In genomic region chr11:74739546-74740270, GRCh38 we compare ENCODE assay signal across 8 cellular contexts. TPM values are rescaled to one million over a fixed set of nuclear protein-coding genes. Genes with fewer than 3 reads are reported as not detected.
A peak's percentile ranks its signal among the peaks of the same experiment; 100 is the strongest.
DNase-seq lines count a peak whose midpoint lies in the region; ATAC-seq and TF ChIP-seq lines count a peak whose summit lies in the region.

No MANE protein-coding gene starts in this region.

- no peak overlapping the region for H3K27ac ChIP-seq in cardiac muscle cell

- H3K36me3 Mint-ChIP-seq in Calu3 (ENCODE audit: insufficient read depth, unreplicated experiment) = no peaks in the 10 kb centered on the region
- H3K36me3 Mint-ChIP-seq in HFFc6 (ENCODE audit: low read depth) = no peaks in the 10 kb centered on the region
- H3K36me3 Mint-ChIP-seq in activated naive CD8-positive, alpha-beta T cell treated with anti-CD3 and anti-CD28 coated beads for 36 hours = no peaks in the 10 kb centered on the region

- BruUV-seq in Calu3 (replicated peaks; lab: Mats Ljungman, UMichigan) = no TSS peak

- ATAC-seq in HG03108 (IDR thresholded peaks at IDR 0.05; ENCODE audit: unreplicated experiment) (no peak), HG03196 (IDR thresholded peaks at IDR 0.05; ENCODE audit: unreplicated experiment) (no peak)

- H3K27ac Mint-ChIP-seq in Calu3 (ENCODE audit: unreplicated experiment) (no peak overlapping the region), HFFc6 (no peak overlapping the region)
- H3K27ac Mint-ChIP-seq in activated naive CD8-positive, alpha-beta T cell treated with anti-CD3 and anti-CD28 coated beads for 36 hours = no peak overlapping the region

- H3K27me3 ChIP-seq in cardiac muscle cell = peaks cover 13% of the 10 kb centered on the region

- DNase-seq in Calu3 = peak; percentile 64
- DNase-seq in HFFc6 = peak; percentile 63
- peak; percentile 94 for DNase-seq in OCI-M1 (lab: John Stamatoyannopoulos, UW)
- peak; percentile 40 for DNase-seq in activated naive CD8-positive, alpha-beta T cell treated with anti-CD3 and anti-CD28 coated beads for 36 hours
- peak; percentile 68 to 79 for DNase-seq in cardiac muscle cell (ENCODE audit: low read depth in 1 of 2, low spot score in 1 of 2)
- DNase-seq in retina = peak; percentile 59

- H3K27me3 Mint-ChIP-seq in Calu3 (ENCODE audit: unreplicated experiment) = peaks cover 47% of the 10 kb centered on the region
- peaks cover 16% of the 10 kb centered on the region for H3K27me3 Mint-ChIP-seq in HFFc6 (ENCODE audit: insufficient read depth)
- H3K27me3 Mint-ChIP-seq in activated naive CD8-positive, alpha-beta T cell treated with anti-CD3 and anti-CD28 coated beads for 36 hours = peaks cover 25% of the 10 kb centered on the region

- CTCF ChIA-PET in Calu3 (lab: Charles Lee) = interaction anchor here (0.7 to 1.9 kb wide), 5 partner anchors 9 to 67 kb away, joined by 3 to 27 read pairs (median 6); partner anchors contain the start of gene RNF169

- no peak overlapping the region for H3K4me3 ChIP-seq in cardiac muscle cell

- no peaks in the 10 kb centered on the region for H3K4me1 Mint-ChIP-seq in Calu3 (ENCODE audit: low read depth, unreplicated experiment)
- peaks cover 4% of the 10 kb centered on the region; the same call in 1 of the 2 replicates for H3K4me1 Mint-ChIP-seq in HFFc6 (ENCODE audit: low read depth)
- H3K4me1 Mint-ChIP-seq in activated naive CD8-positive, alpha-beta T cell treated with anti-CD3 and anti-CD28 coated beads for 36 hours = peaks cover 8% of the 10 kb centered on the region

- H3K9me3 ChIP-seq in cardiac muscle cell (ENCODE audit: low read depth) = no peaks in the 10 kb centered on the region

- no peaks in the 10 kb centered on the region for H3K36me3 ChIP-seq in cardiac muscle cell

- no peaks in the 10 kb centered on the region for H3K9me3 Mint-ChIP-seq in Calu3 (ENCODE audit: low read depth, unreplicated experiment)
- no peaks in the 10 kb centered on the region for H3K9me3 Mint-ChIP-seq in HFFc6
- no peaks in the 10 kb centered on the region for H3K9me3 Mint-ChIP-seq in activated naive CD8-positive, alpha-beta T cell treated with anti-CD3 and anti-CD28 coated beads for 36 hours

- TF ChIP-seq CTCF in Calu3 (IDR thresholded peaks at IDR 0.05; ENCODE audit: unreplicated experiment) = peak; percentile 83
- TF ChIP-seq CTCF in HFFc6 (IDR thresholded peaks at IDR 0.05) = peak; percentile 97
- peak; percentile 94 for TF ChIP-seq CTCF in cardiac muscle cell (IDR thresholded peaks at IDR 0.05; ENCODE audit: low read depth, low read length)

- H3K4me1 ChIP-seq in cardiac muscle cell (ENCODE audit: low read depth) = no peaks in the 10 kb centered on the region

- no peak overlapping the region for H3K4me3 Mint-ChIP-seq in Calu3 (ENCODE audit: low read depth, unreplicated experiment)
- H3K4me3 Mint-ChIP-seq in HFFc6 = no peak overlapping the region
- H3K4me3 Mint-ChIP-seq in activated naive CD8-positive, alpha-beta T cell treated with anti-CD3 and anti-CD28 coated beads for 36 hours = no peak overlapping the region

- intact Hi-C loops in Calu3 (cut with micrococcal nuclease; ENCODE audit: unreplicated experiment) = no loop called here

RNA-seq across cellular contexts. Expression of gene CHRDL2, which starts 8.5 kb away (rescaled TPM):
- total RNA-seq in Calu3 (2022) = not detected in 2 replicates
- total RNA-seq in HFFc6 (2021; fragmentation: NEBNext Ultra II Directional; extraction: Animal tissue kit (Norgen Biotek cat#: 25700)) = not detected
- not detected for total RNA-seq in activated naive CD8-positive, alpha-beta T cell treated with anti-CD3 and anti-CD28 coated beads for 36 hours
- not detected in 2 replicates for total RNA-seq in cardiac muscle cell
- polyA plus RNA-seq in cardiac muscle cell = not detected in 2 replicates

RNA-seq across cellular contexts. Expression of gene RNF169, which starts 8.9 kb away (rescaled TPM):
- 20.7 and 22.5 TPM in 2 replicates for total RNA-seq in Calu3 (2022)
- total RNA-seq in HFFc6 (2021; fragmentation: NEBNext Ultra II Directional; extraction: Animal tissue kit (Norgen Biotek cat#: 25700)) = 10 to 100 TPM; 10.9 to 12.9 (median 12.2) TPM
- total RNA-seq in activated naive CD8-positive, alpha-beta T cell treated with anti-CD3 and anti-CD28 coated beads for 36 hours = 10 to 100 TPM; 12.4 to 13.3 TPM
- 10.0 and 15.3 TPM in 2 replicates for total RNA-seq in cardiac muscle cell
- 3.3 and 4.0 TPM in 2 replicates for polyA plus RNA-seq in cardiac muscle cell

Comparison
In these comparisons a context has a peak if more than half of its experiments do, and no peak if none do; other contexts are left out.
1. DNase-seq: peak in every context shown above with its lines; median percentile 94 in OCI-M1; 74 in cardiac muscle cell; 64 in Calu3; 63 in HFFc6; 59 in retina; 40 in activated naive CD8-positive, alpha-beta T cell treated with anti-CD3 and anti-CD28 coated beads for 36 hours.